In the genomic region with DNA sequence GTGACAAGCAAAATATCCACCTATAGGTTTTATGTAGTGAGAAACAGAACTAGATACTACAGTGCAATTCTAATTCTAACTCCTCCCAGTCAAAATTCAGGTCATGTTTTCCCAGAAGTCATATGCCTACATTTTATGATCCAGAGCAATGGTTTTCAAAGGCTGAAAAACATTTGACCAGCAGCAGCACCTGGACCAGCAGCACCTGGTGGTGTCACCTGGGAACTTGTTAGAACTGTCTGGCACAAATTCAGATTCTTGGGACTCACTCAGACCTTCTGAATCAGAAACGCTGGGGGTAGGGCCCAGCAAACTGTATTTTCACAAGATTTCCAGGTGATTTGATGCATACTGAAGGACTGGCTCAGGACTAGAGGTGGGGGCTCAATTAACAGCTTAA, we compare ENCODE assay signal across 1 cellular context.
TF ChIP-seq lines count a peak whose summit lies in the region.

No MANE protein-coding gene starts in this region.

TF ChIP-seq in SK-N-SH, 30 proteins besides CTCF, POLR2A, EP300 and RAD21:
- TF ChIP-seq, protein P1, sequence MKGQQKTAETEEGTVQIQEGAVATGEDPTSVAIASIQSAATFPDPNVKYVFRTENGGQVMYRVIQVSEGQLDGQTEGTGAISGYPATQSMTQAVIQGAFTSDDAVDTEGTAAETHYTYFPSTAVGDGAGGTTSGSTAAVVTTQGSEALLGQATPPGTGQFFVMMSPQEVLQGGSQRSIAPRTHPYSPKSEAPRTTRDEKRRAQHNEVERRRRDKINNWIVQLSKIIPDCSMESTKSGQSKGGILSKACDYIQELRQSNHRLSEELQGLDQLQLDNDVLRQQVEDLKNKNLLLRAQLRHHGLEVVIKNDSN (IDR thresholded peaks at IDR 0.05; ENCODE audit: borderline replicate concordance, low read depth): no peak
- TF ChIP-seq CHD2 (IDR thresholded peaks at IDR 0.05; ENCODE audit: low read length, partially characterized antibody) (no peak), NRF1 (IDR thresholded peaks at IDR 0.05; ENCODE audit: low read depth, low read length) (no peak)
TF ChIP-seq in SK-N-SH: peak in this region for 0.
